1 cellular context compared by ENCODE assay signal in genomic region chr3:177530908-177531307, GRCh38.
TF ChIP-seq lines count a peak whose summit lies in the region.

No MANE protein-coding gene starts in this region.

TF ChIP-seq in IMR-90, 13 proteins besides CTCF, POLR2A, EP300 and RAD21:
- TF ChIP-seq CEBPB (IDR thresholded peaks at IDR 0.05; ENCODE audit: low read depth, low read length) = no peak
- TF ChIP-seq USF2 (IDR thresholded peaks at IDR 0.05; ENCODE audit: low read depth, low read length) = no peak
- no peak for TF ChIP-seq CHD1 (IDR thresholded peaks at IDR 0.05; ENCODE audit: low read depth, low read length)
- TF ChIP-seq MAZ (IDR thresholded peaks at IDR 0.05; ENCODE audit: borderline replicate concordance, low read depth, low read length) = no peak
- no peak for TF ChIP-seq RCOR1 (IDR thresholded peaks at IDR 0.05; ENCODE audit: insufficient replicate concordance, low read length)
- TF ChIP-seq BHLHE40 (IDR thresholded peaks at IDR 0.05; ENCODE audit: low read depth, low read length) = no peak
- TF ChIP-seq MXI1 (IDR thresholded peaks at IDR 0.05; ENCODE audit: borderline replicate concordance, low read depth, low read length) = no peak
- TF ChIP-seq FOS (IDR thresholded peaks at IDR 0.05; ENCODE audit: low read depth, low read length) = no peak
